15 cellular contexts compared by ENCODE assay signal in the genomic region with DNA sequence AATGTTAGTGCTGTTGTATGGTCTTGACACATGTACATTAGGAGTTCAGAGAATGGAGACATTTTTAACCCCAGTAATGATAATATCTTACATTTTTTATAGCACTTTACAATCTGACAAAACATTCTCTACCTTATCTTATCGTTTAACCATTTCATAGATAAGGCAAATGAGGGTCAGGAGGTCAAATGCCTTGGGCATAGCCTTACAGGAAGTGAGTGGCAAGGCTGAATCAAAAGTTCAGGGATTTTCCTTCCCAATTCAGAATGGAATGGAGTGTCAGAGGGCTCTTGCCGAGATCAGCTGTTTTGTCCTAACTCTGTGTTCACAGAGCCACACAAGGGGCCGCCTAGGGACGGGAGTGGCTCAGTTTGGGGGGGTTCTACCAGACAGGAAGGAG. TPM values are rescaled to one million over a fixed set of nuclear protein-coding genes. Genes with fewer than 3 reads are reported as not detected.
A peak's percentile ranks its signal among the peaks of the same experiment; 100 is the strongest.
DNase-seq lines count a peak whose midpoint lies in the region; ATAC-seq and TF ChIP-seq lines count a peak whose summit lies in the region.
"Had no signal": no experiment of that assay in that cellular context is flagged by ENCODE, and none has a peak within 500 bp of the region (broad histone marks: within the 10 kb centered on the region; RNA-seq: fewer than 3 reads in every experiment).

No MANE protein-coding gene starts in this region.

- CTCF ChIA-PET in Calu3 (lab: Charles Lee), result interaction anchor here (0.6 kb wide), 1 partner anchor 11 kb away, joined by 4 read pairs; no protein-coding TSS in a partner anchor

- H3K4me1 ChIP-seq in mucosa of descending colon (ENCODE audit: low read depth), result peaks cover 6% of the 10 kb centered on the region
- no peaks in the 10 kb centered on the region for H3K4me1 ChIP-seq in neural progenitor cell

- H3K79me2 ChIP-seq in neural progenitor cell (ENCODE audit: low read depth), result no peaks in the 10 kb centered on the region

- H3K27me3 Mint-ChIP-seq in Calu3 (ENCODE audit: unreplicated experiment) (peaks cover 19% of the 10 kb centered on the region), neural progenitor cell (ENCODE audit: insufficient read depth, low read depth) (peaks cover 2% of the 10 kb centered on the region)
- H3K27me3 Mint-ChIP-seq: CD4-positive, alpha-beta T cell had no signal

- H3K4me3 Mint-ChIP-seq in Calu3 (ENCODE audit: low read depth, unreplicated experiment) (no peak overlapping the region), neural progenitor cell (no peak overlapping the region)
- H3K4me3 Mint-ChIP-seq: CD4-positive, alpha-beta T cell; GM23338 had no signal

- no peak overlapping the region for H3K9ac ChIP-seq in neural progenitor cell

- H3K9me3 Mint-ChIP-seq in Calu3 (ENCODE audit: low read depth, unreplicated experiment) (no peaks in the 10 kb centered on the region), neural progenitor cell (peaks cover 17% of the 10 kb centered on the region)

- H3K4me3 ChIP-seq in brain microvascular endothelial cell (ENCODE audit: low read depth, low read length), result no peak overlapping the region
- no peak overlapping the region for H3K4me3 ChIP-seq in mucosa of descending colon
- H3K4me3 ChIP-seq in neural progenitor cell, result no peak overlapping the region
- no peak overlapping the region for H3K4me3 ChIP-seq in foreskin fibroblast (ENCODE audit: low read depth in 1 of 2, low read length in 2 of 2)
- H3K4me3 ChIP-seq: GM23338 had no signal

- TF ChIP-seq CTCF in Calu3 (IDR thresholded peaks at IDR 0.05; ENCODE audit: unreplicated experiment), result no peak
- TF ChIP-seq CTCF in brain microvascular endothelial cell (IDR thresholded peaks at IDR 0.05; ENCODE audit: low read depth, low read length, missing control alignments), result no peak
- no peak for TF ChIP-seq CTCF in mucosa of descending colon (IDR thresholded peaks at IDR 0.05)
- TF ChIP-seq CTCF in neural progenitor cell (IDR thresholded peaks at IDR 0.05), result no peak
- TF ChIP-seq CTCF in foreskin fibroblast (IDR thresholded peaks at IDR 0.05; ENCODE audit: low read depth, low read length), result no peak

- no peak overlapping the region for H2AFZ ChIP-seq in neural progenitor cell (replicated peaks)
- H2AFZ ChIP-seq: GM23338 had no signal

- no TSS peak for BruUV-seq in Calu3 (replicated peaks; lab: Mats Ljungman, UMichigan)

- H3K27ac ChIP-seq in brain microvascular endothelial cell (no peak overlapping the region), neural progenitor cell (no peak overlapping the region)

- H3K4me1 Mint-ChIP-seq in Calu3 (ENCODE audit: low read depth, unreplicated experiment) (peaks cover 17% of the 10 kb centered on the region), neural progenitor cell (no peaks in the 10 kb centered on the region)
- H3K4me1 Mint-ChIP-seq: GM23338 had no signal

- in situ Hi-C loops in brain microvascular endothelial cell (cut with HindIII; ENCODE audit: low pct_ligation_motif_present, low sequenced_read_pairs), result no loop called here

- no peaks in the 10 kb centered on the region for H3K36me3 Mint-ChIP-seq in Calu3 (ENCODE audit: insufficient read depth, unreplicated experiment)
- H3K36me3 Mint-ChIP-seq in neural progenitor cell, result no peaks in the 10 kb centered on the region

- DNase-seq in Calu3 (peak; percentile 25), NCI-H146 (lab: John Stamatoyannopoulos, UW) (peak; percentile 43), brain microvascular endothelial cell (peak; percentile 39), mucosa of descending colon (peak in 1 of 3 donors; percentile 39), neural progenitor cell (ENCODE audit: low spot score) (no peak), foreskin fibroblast (no peak), MV-4-11 (lab: John Stamatoyannopoulos, UW) (no peak)
- DNase-seq: CD4-positive, alpha-beta T cell; KG1; NCI-H1694; NCI-H2081 treated with DMSO at 0.1 percent for 48 hours; Right ventricle myocardium superior; SW 1271 had no signal

- ATAC-seq in mucosa of descending colon, result peak; percentile 84
- no peak for ATAC-seq in HG02973 (IDR thresholded peaks at IDR 0.05; ENCODE audit: unreplicated experiment)
- ATAC-seq: GM23338 had no signal

- intact Hi-C loops in Calu3 (cut with micrococcal nuclease; ENCODE audit: unreplicated experiment), result no loop called here
- intact Hi-C loops in mucosa of descending colon (cut with DNase I, micrococcal nuclease), result no loop called here

- H4K20me1 ChIP-seq in neural progenitor cell (ENCODE audit: low read depth), result no peaks in the 10 kb centered on the region

- H3K27ac Mint-ChIP-seq in Calu3 (ENCODE audit: unreplicated experiment) (no peak overlapping the region), neural progenitor cell (no peak overlapping the region)
- H3K27ac Mint-ChIP-seq: CD4-positive, alpha-beta T cell; GM23338 had no signal

- no peak overlapping the region for H3K4me2 ChIP-seq in neural progenitor cell
- H3K4me2 ChIP-seq: GM23338 had no signal

- no peaks in the 10 kb centered on the region for H3F3A ChIP-seq in neural progenitor cell (ENCODE audit: low read depth)

- no peaks in the 10 kb centered on the region for H3K36me3 ChIP-seq in brain microvascular endothelial cell (replicated peaks)
- no peaks in the 10 kb centered on the region for H3K36me3 ChIP-seq in mucosa of descending colon (ENCODE audit: low read depth)
- no peaks in the 10 kb centered on the region for H3K36me3 ChIP-seq in neural progenitor cell

- H3K9me3 ChIP-seq in mucosa of descending colon (no peaks in the 10 kb centered on the region), neural progenitor cell (ENCODE audit: low read depth) (no peaks in the 10 kb centered on the region)

- H3K27me3 ChIP-seq in brain microvascular endothelial cell (replicated peaks) (no peaks in the 10 kb centered on the region), neural progenitor cell (no peaks in the 10 kb centered on the region)

RNA-seq across cellular contexts. Expression of a gene that starts 57.6 kb away (rescaled TPM):
- total RNA-seq in Calu3 (2022), result 39.6 and 49.9 TPM in 2 replicates
- 10 to 100 TPM; 27.1 to 72.8 (median 47.9) TPM for total RNA-seq in mucosa of descending colon
- total RNA-seq in neural progenitor cell (ENCODE audit: low replicate concordance), result 28.8 and 31.5 TPM in 2 replicates

Comparison
In these comparisons a context has a peak if more than half of its experiments do, and no peak if none do; other contexts are left out.
1. DNase-seq: peak in Calu3 (single experiment), NCI-H146 (single experiment) and brain microvascular endothelial cell (single experiment); none in neural progenitor cell (single experiment), foreskin fibroblast (0 of 2) and MV-4-11 (single experiment).